2 cellular contexts compared by ENCODE assay signal in the genomic region with DNA sequence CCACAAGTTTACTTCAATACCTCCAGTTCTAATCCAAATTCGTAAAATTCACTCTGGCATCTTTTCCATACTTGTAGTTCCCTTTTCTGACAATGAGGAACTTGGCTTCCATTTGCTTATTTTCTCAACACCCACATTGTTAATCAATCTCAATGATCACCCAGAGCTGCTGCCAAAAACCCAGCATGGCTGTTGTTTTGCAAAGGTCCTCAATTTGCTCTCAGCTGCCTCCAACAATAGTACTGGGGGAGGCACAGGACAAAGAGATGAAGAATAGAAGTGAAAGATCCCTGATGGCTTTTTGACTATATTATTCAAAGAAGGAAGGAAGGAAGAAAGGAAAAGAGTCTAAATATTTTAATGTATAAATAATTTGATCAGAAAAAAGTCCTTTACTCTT.
TF ChIP-seq lines count a peak whose summit lies in the region.

No MANE protein-coding gene starts in this region.

TF ChIP-seq in GM23338, 12 proteins besides CTCF, POLR2A, EP300 and RAD21 (continued from another document):
- TF ChIP-seq, protein P1, sequence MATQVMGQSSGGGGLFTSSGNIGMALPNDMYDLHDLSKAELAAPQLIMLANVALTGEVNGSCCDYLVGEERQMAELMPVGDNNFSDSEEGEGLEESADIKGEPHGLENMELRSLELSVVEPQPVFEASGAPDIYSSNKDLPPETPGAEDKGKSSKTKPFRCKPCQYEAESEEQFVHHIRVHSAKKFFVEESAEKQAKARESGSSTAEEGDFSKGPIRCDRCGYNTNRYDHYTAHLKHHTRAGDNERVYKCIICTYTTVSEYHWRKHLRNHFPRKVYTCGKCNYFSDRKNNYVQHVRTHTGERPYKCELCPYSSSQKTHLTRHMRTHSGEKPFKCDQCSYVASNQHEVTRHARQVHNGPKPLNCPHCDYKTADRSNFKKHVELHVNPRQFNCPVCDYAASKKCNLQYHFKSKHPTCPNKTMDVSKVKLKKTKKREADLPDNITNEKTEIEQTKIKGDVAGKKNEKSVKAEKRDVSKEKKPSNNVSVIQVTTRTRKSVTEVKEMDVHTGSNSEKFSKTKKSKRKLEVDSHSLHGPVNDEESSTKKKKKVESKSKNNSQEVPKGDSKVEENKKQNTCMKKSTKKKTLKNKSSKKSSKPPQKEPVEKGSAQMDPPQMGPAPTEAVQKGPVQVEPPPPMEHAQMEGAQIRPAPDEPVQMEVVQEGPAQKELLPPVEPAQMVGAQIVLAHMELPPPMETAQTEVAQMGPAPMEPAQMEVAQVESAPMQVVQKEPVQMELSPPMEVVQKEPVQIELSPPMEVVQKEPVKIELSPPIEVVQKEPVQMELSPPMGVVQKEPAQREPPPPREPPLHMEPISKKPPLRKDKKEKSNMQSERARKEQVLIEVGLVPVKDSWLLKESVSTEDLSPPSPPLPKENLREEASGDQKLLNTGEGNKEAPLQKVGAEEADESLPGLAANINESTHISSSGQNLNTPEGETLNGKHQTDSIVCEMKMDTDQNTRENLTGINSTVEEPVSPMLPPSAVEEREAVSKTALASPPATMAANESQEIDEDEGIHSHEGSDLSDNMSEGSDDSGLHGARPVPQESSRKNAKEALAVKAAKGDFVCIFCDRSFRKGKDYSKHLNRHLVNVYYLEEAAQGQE (IDR thresholded peaks at IDR 0.05; ENCODE audit: unreplicated experiment): no peak
- TF ChIP-seq EZH2 (IDR thresholded peaks at IDR 0.05; ENCODE audit: low read depth, unreplicated experiment) (no peak), EZH2phosphoT487 (IDR thresholded peaks at IDR 0.05; ENCODE audit: unreplicated experiment) (no peak), STAT1 (IDR thresholded peaks at IDR 0.05; ENCODE audit: unreplicated experiment) (no peak), ZNF331 (CRISPR knock-in tag; IDR thresholded peaks at IDR 0.05; ENCODE audit: low read depth) (no peak), NANOG (IDR thresholded peaks at IDR 0.05; ENCODE audit: borderline replicate concordance) (peak; percentile 81), ZNF114 (CRISPR knock-in tag; IDR thresholded peaks at IDR 0.05) (peak; percentile 71; the same call in 1 of the 2 replicates)
- TF ChIP-seq, protein P2, sequence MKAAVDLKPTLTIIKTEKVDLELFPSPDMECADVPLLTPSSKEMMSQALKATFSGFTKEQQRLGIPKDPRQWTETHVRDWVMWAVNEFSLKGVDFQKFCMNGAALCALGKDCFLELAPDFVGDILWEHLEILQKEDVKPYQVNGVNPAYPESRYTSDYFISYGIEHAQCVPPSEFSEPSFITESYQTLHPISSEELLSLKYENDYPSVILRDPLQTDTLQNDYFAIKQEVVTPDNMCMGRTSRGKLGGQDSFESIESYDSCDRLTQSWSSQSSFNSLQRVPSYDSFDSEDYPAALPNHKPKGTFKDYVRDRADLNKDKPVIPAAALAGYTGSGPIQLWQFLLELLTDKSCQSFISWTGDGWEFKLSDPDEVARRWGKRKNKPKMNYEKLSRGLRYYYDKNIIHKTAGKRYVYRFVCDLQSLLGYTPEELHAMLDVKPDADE (IDR thresholded peaks at IDR 0.05): no peak
- TF ChIP-seq, protein P3, sequence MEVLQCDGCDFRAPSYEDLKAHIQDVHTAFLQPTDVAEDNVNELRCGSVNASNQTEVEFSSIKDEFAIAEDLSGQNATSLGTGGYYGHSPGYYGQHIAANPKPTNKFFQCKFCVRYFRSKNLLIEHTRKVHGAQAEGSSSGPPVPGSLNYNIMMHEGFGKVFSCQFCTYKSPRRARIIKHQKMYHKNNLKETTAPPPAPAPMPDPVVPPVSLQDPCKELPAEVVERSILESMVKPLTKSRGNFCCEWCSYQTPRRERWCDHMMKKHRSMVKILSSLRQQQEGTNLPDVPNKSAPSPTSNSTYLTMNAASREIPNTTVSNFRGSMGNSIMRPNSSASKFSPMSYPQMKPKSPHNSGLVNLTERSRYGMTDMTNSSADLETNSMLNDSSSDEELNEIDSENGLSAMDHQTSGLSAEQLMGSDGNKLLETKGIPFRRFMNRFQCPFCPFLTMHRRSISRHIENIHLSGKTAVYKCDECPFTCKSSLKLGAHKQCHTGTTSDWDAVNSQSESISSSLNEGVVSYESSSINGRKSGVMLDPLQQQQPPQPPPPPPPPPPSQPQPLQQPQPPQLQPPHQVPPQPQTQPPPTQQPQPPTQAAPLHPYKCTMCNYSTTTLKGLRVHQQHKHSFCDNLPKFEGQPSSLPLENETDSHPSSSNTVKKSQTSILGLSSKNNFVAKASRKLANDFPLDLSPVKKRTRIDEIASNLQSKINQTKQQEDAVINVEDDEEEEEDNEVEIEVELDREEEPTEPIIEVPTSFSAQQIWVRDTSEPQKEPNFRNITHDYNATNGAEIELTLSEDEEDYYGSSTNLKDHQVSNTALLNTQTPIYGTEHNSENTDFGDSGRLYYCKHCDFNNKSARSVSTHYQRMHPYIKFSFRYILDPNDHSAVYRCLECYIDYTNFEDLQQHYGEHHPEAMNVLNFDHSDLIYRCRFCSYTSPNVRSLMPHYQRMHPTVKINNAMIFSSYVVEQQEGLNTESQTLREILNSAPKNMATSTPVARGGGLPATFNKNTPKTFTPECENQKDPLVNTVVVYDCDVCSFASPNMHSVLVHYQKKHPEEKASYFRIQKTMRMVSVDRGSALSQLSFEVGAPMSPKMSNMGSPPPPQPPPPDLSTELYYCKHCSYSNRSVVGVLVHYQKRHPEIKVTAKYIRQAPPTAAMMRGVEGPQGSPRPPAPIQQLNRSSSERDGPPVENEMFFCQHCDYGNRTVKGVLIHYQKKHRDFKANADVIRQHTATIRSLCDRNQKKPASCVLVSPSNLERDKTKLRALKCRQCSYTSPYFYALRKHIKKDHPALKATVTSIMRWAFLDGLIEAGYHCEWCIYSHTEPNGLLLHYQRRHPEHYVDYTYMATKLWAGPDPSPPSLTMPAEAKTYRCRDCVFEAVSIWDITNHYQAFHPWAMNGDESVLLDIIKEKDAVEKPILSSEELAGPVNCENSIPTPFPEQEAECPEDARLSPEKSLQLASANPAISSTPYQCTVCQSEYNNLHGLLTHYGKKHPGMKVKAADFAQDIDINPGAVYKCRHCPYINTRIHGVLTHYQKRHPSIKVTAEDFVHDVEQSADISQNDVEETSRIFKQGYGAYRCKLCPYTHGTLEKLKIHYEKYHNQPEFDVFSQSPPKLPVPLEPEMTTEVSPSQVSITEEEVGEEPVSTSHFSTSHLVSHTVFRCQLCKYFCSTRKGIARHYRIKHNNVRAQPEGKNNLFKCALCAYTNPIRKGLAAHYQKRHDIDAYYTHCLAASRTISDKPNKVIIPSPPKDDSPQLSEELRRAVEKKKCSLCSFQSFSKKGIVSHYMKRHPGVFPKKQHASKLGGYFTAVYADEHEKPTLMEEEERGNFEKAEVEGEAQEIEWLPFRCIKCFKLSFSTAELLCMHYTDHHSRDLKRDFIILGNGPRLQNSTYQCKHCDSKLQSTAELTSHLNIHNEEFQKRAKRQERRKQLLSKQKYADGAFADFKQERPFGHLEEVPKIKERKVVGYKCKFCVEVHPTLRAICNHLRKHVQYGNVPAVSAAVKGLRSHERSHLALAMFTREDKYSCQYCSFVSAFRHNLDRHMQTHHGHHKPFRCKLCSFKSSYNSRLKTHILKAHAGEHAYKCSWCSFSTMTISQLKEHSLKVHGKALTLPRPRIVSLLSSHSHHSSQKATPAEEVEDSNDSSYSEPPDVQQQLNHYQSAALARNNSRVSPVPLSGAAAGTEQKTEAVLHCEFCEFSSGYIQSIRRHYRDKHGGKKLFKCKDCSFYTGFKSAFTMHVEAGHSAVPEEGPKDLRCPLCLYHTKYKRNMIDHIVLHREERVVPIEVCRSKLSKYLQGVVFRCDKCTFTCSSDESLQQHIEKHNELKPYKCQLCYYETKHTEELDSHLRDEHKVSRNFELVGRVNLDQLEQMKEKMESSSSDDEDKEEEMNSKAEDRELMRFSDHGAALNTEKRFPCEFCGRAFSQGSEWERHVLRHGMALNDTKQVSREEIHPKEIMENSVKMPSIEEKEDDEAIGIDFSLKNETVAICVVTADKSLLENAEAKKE (CRISPR knock-in tag; IDR thresholded peaks at IDR 0.05): peak; percentile 99

TF ChIP-seq in WTC11, 78 proteins besides CTCF, POLR2A, EP300 and RAD21 (continued from another document):
- TF ChIP-seq, protein P4, sequence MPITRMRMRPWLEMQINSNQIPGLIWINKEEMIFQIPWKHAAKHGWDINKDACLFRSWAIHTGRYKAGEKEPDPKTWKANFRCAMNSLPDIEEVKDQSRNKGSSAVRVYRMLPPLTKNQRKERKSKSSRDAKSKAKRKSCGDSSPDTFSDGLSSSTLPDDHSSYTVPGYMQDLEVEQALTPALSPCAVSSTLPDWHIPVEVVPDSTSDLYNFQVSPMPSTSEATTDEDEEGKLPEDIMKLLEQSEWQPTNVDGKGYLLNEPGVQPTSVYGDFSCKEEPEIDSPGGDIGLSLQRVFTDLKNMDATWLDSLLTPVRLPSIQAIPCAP (CRISPR knock-in tag; IDR thresholded peaks at IDR 0.05): no peak
- TF ChIP-seq, protein P5, sequence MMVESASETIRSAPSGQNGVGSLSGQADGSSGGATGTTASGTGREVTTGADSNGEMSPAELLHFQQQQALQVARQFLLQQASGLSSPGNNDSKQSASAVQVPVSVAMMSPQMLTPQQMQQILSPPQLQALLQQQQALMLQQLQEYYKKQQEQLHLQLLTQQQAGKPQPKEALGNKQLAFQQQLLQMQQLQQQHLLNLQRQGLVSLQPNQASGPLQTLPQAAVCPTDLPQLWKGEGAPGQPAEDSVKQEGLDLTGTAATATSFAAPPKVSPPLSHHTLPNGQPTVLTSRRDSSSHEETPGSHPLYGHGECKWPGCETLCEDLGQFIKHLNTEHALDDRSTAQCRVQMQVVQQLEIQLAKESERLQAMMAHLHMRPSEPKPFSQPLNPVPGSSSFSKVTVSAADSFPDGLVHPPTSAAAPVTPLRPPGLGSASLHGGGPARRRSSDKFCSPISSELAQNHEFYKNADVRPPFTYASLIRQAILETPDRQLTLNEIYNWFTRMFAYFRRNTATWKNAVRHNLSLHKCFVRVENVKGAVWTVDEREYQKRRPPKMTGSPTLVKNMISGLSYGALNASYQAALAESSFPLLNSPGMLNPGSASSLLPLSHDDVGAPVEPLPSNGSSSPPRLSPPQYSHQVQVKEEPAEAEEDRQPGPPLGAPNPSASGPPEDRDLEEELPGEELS (CRISPR knock-in tag; IDR thresholded peaks at IDR 0.05): no peak
- TF ChIP-seq ZNF671 (CRISPR knock-in tag; IDR thresholded peaks at IDR 0.05) (peak; percentile 66; the same call in 1 of the 2 replicates), ZNF423 (CRISPR knock-in tag; IDR thresholded peaks at IDR 0.05) (peak; percentile 55; the same call in 1 of the 2 replicates)
